In genomic region chr20:4169360-4170214, GRCh38 we compare ENCODE assay signal across 18 cellular contexts. TPM values are rescaled to one million over a fixed set of nuclear protein-coding genes. Genes with fewer than 3 reads are reported as not detected.
DNase-seq lines count a peak whose midpoint lies in the region; ATAC-seq and TF ChIP-seq lines count a peak whose summit lies in the region.
"Had no signal": no experiment of that assay in that cellular context is flagged by ENCODE, and none has a peak within 500 bp of the region (broad histone marks: within the 10 kb centered on the region; RNA-seq: fewer than 3 reads in every experiment).

No MANE protein-coding gene starts in this region.

- H3K23me2 ChIP-seq in H9 (ENCODE audit: insufficient read length, low read depth, low read length, poor library complexity, severe bottlenecking) = peaks cover 6% of the 10 kb centered on the region

- H3K18ac ChIP-seq in H9 (ENCODE audit: insufficient read length, low read depth, low read length) = no peak overlapping the region

- TF ChIP-seq CTCF in H9 (conservative IDR thresholded peaks at IDR 0.05) = no peak
- TF ChIP-seq CTCF in osteocyte (IDR thresholded peaks at IDR 0.05) = no peak

- H3K79me1 ChIP-seq in H9 (ENCODE audit: insufficient read depth, low read depth, low read length, poor library complexity, severe bottlenecking) = no peaks in the 10 kb centered on the region

- no peaks in the 10 kb centered on the region for H3K27me3 Mint-ChIP-seq in activated CD4-positive, alpha-beta T cell treated with anti-CD3 and anti-CD28 coated beads for 36 hours
- H3K27me3 Mint-ChIP-seq in H9 (ENCODE audit: low read depth) = peaks cover 3% of the 10 kb centered on the region
- no peaks in the 10 kb centered on the region for H3K27me3 Mint-ChIP-seq in osteocyte (ENCODE audit: unreplicated experiment)

- no peak overlapping the region for H2BK120ac ChIP-seq in H9 (ENCODE audit: low read depth, low read length, poor library complexity, severe bottlenecking)

- H4K5ac ChIP-seq in H9 (ENCODE audit: insufficient read length, low read depth, low read length) = no peak overlapping the region

- H3K14ac ChIP-seq in H9 (ENCODE audit: insufficient read depth, low read length) = no peak overlapping the region

- no peak overlapping the region for H4K8ac ChIP-seq in H9 (replicated peaks; ENCODE audit: insufficient read length, low read depth, low read length)

- H2BK20ac ChIP-seq in H9 (ENCODE audit: low read depth, low read length, poor library complexity, severe bottlenecking) = no peak overlapping the region

- peaks cover 23% of the 10 kb centered on the region for H3K4me1 Mint-ChIP-seq in activated CD4-positive, alpha-beta T cell treated with anti-CD3 and anti-CD28 coated beads for 36 hours
- H3K4me1 Mint-ChIP-seq in H9 (peaks cover 54 to 59% of the 10 kb centered on the region in 2 experiments), osteocyte (ENCODE audit: unreplicated experiment) (peaks cover 30% of the 10 kb centered on the region)

- H3K4me3 Mint-ChIP-seq in activated CD4-positive, alpha-beta T cell treated with anti-CD3 and anti-CD28 coated beads for 36 hours = no peak overlapping the region
- H3K4me3 Mint-ChIP-seq in H9 = peak overlapping the region in 1 of 2 experiments; percentile 42; a peak in 2 of 5 replicates
- H3K4me3 Mint-ChIP-seq in osteocyte (ENCODE audit: unreplicated experiment) = no peak overlapping the region

- no peak overlapping the region for H2BK15ac ChIP-seq in H9 (ENCODE audit: low read depth, low read length)

- peak overlapping the region; percentile 24 for H3K27ac Mint-ChIP-seq in activated CD4-positive, alpha-beta T cell treated with anti-CD3 and anti-CD28 coated beads for 36 hours
- H3K27ac Mint-ChIP-seq in H9 (peak overlapping the region; percentile 49 to 84 (median 51); a peak in 1 of 7 replicates), osteocyte (ENCODE audit: unreplicated experiment) (peak overlapping the region; percentile 60)

- H3T11ph ChIP-seq in H9 (ENCODE audit: low read length) = no peak overlapping the region

- H2BK5ac ChIP-seq in H9 (ENCODE audit: insufficient read length, low read length) = no peak overlapping the region

- H3K23ac ChIP-seq in H9 (ENCODE audit: insufficient read length, low read depth, low read length) = no peak overlapping the region

- no peak overlapping the region for H3K56ac ChIP-seq in H9 (ENCODE audit: insufficient read length, low read depth, low read length)

- H4K91ac ChIP-seq in H9 (ENCODE audit: insufficient read length, low read depth, low read length) = no peak overlapping the region

- no peaks in the 10 kb centered on the region for H3K9me3 Mint-ChIP-seq in activated CD4-positive, alpha-beta T cell treated with anti-CD3 and anti-CD28 coated beads for 36 hours (ENCODE audit: low read depth)
- H3K9me3 Mint-ChIP-seq in H9 (no peaks in the 10 kb centered on the region), osteocyte (ENCODE audit: unreplicated experiment) (no peaks in the 10 kb centered on the region)

- no peaks in the 10 kb centered on the region for H3K9me3 ChIP-seq in H9 (ENCODE audit: control insufficient read depth, low read depth, low read length)
- H3K9me3 ChIP-seq: adrenal gland, mucosa of descending colon, psoas muscle had no signal

- no CpG with 5 or more reads among the region's 16 CpGs for WGBS in H9 (ENCODE audit: extremely low coverage, insufficient read length, low lambda C conversion rate)

- H3K27ac ChIP-seq in H9 (ENCODE audit: insufficient read length, low read depth, low read length) (no peak overlapping the region), cingulate gyrus (ENCODE audit: low read depth, low read length) (peak overlapping the region; percentile 96)
- H3K27ac ChIP-seq: psoas muscle had no signal

- H3K79me2 ChIP-seq in H9 (ENCODE audit: insufficient read depth, low read length) = no peaks in the 10 kb centered on the region

- H3K36me3 Mint-ChIP-seq in activated CD4-positive, alpha-beta T cell treated with anti-CD3 and anti-CD28 coated beads for 36 hours (ENCODE audit: low read depth) = no peaks in the 10 kb centered on the region
- H3K36me3 Mint-ChIP-seq in H9 (ENCODE audit: insufficient read depth in 1 of 3, low read depth in 3 of 3) (no peaks in the 10 kb centered on the region; a peak in 1 of 7 replicates), osteocyte (ENCODE audit: unreplicated experiment) (no peaks in the 10 kb centered on the region)

- H4K20me1 ChIP-seq in H9 (ENCODE audit: control insufficient read depth, insufficient read depth, insufficient read length) = no peaks in the 10 kb centered on the region

- no peak overlapping the region for H2AFZ ChIP-seq in H9 (ENCODE audit: low read length)

- CTCF ChIA-PET in activated CD4-positive, alpha-beta T cell treated with anti-CD3 and anti-CD28 coated beads for 36 hours (lab: Charles Lee) = interaction anchor here (0.7 kb wide), 1 partner anchor 469 kb away, joined by 3 read pairs; no protein-coding TSS in a partner anchor

- no peak overlapping the region for H2AK5ac ChIP-seq in H9 (ENCODE audit: insufficient read length, low read length)

- no peak overlapping the region for H3K4me2 ChIP-seq in H9 (ENCODE audit: insufficient read depth, insufficient read length, low read length)

- intact Hi-C loops in activated CD4-positive, alpha-beta T cell treated with anti-CD3 and anti-CD28 coated beads for 36 hours (cut with DNase I, micrococcal nuclease) = no loop called here

- no peaks in the 10 kb centered on the region for H3K27me3 ChIP-seq in H9 (ENCODE audit: insufficient read depth, low read length)
- H3K27me3 ChIP-seq: adrenal gland had no signal

- POLR2A ChIA-PET in activated CD4-positive, alpha-beta T cell treated with anti-CD3 and anti-CD28 coated beads for 36 hours (lab: Charles Lee) = no interaction called here

- H3K4me1 ChIP-seq in H9 (ENCODE audit: insufficient read depth, low read length) = no peaks in the 10 kb centered on the region; the same call in 1 of the 2 replicates

- H2BK12ac ChIP-seq in H9 (ENCODE audit: insufficient read length, low read depth, low read length) = no peak overlapping the region

- H3K9ac ChIP-seq in H9 (ENCODE audit: extremely low read depth, insufficient read length, low read length) = no peak overlapping the region

- no peak overlapping the region for H3K4ac ChIP-seq in H9 (ENCODE audit: low read depth, low read length)

- no peak for ATAC-seq in activated CD4-positive, alpha-beta T cell treated with anti-CD3 and anti-CD28 coated beads for 36 hours
- no peak for ATAC-seq in GM21526 (IDR thresholded peaks at IDR 0.05; ENCODE audit: low FRiP score, unreplicated experiment)
- ATAC-seq: esophagus mucosa, mucosa of descending colon, psoas muscle had no signal

- DNase-seq in activated CD4-positive, alpha-beta T cell treated with anti-CD3 and anti-CD28 coated beads for 36 hours = no peak
- no peak for DNase-seq in activated CD4-positive, alpha-beta T cell treated with anti-CD3 and anti-CD28 coated beads, Interleukin-2, amount 50 U/mL, for 1 hour
- DNase-seq in H9 (no peak), osteocyte (ENCODE audit: extremely low spot score, unreplicated experiment) (no peak), epidermal melanocyte (ENCODE audit: insufficient read length, low spot score) (no peak), NCI-H187 treated with DMSO at 0.1 percent for 48 hours (lab: John Stamatoyannopoulos, UW) (no peak)
- DNase-seq: adrenal gland; GDM1; kidney glomerular epithelial cell; mucosa of descending colon; NCI-H2029; NCI-H510A treated with DMSO at 0.1 percent for 48 hours; OCI-M1; psoas muscle; stimulated activated CD4-positive, alpha-beta T cell treated with anti-CD3 and anti-CD28 coated beads, Interleukin-12 subunit alpha, Interleukin-12 subunit beta, amount 100 ng/mL, for 4 hours had no signal

RNA-seq across cellular contexts. Expression of gene SMOX, which starts 21.0 kb away (rescaled TPM):
- 1 to 10 TPM; 3.5 to 7.1 TPM for total RNA-seq in activated CD4-positive, alpha-beta T cell treated with anti-CD3 and anti-CD28 coated beads for 36 hours
- total RNA-seq in H9 (2021) (7.4 and 10.3 TPM in 2 replicates), osteocyte (14.5 and 14.8 TPM in 2 replicates)
